1 cellular context compared by ENCODE assay signal in the genomic region with DNA sequence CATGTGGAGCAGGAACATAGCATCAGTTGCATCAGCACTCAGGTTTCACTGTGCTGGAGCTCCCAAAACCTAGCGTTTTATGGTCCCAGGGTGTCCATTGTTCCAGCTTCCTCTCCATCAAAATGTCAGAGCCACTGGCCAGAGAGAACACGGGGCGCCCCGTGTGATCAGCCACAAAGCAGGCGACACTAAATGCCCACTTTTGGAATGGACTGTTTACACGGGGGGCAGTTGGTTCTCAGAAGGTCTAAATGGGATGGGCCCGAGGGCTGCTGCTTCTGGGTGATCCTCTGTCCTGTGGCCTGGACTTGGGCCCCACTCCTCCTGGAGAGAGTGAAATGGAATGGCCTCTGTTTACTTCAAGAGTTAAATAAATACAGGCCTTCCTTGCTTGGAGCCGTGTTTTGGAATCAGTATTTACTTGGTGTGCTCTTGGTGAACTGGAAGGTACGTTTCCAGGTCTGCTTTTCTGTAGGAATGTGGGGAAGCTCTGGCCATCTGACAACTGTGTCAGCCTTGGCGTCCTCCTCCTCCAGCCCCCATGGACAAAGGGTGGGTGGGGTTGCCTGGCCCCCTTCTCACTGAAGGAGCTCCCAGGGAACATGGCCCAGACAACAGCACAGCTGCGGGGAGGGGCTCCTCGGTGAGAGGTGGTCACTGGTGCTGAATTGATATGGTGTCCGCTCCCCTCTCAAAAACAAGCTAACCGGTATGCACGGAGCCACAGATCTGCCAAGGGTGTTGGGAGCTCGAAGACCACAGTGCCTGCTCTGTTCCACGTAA.
TF ChIP-seq lines count a peak whose summit lies in the region.

No MANE protein-coding gene starts in this region.

TF ChIP-seq in GM23338, 12 proteins besides CTCF, POLR2A, EP300 and RAD21:
- TF ChIP-seq, protein P1, sequence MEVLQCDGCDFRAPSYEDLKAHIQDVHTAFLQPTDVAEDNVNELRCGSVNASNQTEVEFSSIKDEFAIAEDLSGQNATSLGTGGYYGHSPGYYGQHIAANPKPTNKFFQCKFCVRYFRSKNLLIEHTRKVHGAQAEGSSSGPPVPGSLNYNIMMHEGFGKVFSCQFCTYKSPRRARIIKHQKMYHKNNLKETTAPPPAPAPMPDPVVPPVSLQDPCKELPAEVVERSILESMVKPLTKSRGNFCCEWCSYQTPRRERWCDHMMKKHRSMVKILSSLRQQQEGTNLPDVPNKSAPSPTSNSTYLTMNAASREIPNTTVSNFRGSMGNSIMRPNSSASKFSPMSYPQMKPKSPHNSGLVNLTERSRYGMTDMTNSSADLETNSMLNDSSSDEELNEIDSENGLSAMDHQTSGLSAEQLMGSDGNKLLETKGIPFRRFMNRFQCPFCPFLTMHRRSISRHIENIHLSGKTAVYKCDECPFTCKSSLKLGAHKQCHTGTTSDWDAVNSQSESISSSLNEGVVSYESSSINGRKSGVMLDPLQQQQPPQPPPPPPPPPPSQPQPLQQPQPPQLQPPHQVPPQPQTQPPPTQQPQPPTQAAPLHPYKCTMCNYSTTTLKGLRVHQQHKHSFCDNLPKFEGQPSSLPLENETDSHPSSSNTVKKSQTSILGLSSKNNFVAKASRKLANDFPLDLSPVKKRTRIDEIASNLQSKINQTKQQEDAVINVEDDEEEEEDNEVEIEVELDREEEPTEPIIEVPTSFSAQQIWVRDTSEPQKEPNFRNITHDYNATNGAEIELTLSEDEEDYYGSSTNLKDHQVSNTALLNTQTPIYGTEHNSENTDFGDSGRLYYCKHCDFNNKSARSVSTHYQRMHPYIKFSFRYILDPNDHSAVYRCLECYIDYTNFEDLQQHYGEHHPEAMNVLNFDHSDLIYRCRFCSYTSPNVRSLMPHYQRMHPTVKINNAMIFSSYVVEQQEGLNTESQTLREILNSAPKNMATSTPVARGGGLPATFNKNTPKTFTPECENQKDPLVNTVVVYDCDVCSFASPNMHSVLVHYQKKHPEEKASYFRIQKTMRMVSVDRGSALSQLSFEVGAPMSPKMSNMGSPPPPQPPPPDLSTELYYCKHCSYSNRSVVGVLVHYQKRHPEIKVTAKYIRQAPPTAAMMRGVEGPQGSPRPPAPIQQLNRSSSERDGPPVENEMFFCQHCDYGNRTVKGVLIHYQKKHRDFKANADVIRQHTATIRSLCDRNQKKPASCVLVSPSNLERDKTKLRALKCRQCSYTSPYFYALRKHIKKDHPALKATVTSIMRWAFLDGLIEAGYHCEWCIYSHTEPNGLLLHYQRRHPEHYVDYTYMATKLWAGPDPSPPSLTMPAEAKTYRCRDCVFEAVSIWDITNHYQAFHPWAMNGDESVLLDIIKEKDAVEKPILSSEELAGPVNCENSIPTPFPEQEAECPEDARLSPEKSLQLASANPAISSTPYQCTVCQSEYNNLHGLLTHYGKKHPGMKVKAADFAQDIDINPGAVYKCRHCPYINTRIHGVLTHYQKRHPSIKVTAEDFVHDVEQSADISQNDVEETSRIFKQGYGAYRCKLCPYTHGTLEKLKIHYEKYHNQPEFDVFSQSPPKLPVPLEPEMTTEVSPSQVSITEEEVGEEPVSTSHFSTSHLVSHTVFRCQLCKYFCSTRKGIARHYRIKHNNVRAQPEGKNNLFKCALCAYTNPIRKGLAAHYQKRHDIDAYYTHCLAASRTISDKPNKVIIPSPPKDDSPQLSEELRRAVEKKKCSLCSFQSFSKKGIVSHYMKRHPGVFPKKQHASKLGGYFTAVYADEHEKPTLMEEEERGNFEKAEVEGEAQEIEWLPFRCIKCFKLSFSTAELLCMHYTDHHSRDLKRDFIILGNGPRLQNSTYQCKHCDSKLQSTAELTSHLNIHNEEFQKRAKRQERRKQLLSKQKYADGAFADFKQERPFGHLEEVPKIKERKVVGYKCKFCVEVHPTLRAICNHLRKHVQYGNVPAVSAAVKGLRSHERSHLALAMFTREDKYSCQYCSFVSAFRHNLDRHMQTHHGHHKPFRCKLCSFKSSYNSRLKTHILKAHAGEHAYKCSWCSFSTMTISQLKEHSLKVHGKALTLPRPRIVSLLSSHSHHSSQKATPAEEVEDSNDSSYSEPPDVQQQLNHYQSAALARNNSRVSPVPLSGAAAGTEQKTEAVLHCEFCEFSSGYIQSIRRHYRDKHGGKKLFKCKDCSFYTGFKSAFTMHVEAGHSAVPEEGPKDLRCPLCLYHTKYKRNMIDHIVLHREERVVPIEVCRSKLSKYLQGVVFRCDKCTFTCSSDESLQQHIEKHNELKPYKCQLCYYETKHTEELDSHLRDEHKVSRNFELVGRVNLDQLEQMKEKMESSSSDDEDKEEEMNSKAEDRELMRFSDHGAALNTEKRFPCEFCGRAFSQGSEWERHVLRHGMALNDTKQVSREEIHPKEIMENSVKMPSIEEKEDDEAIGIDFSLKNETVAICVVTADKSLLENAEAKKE (CRISPR knock-in tag; IDR thresholded peaks at IDR 0.05): no peak
- TF ChIP-seq, protein P2, sequence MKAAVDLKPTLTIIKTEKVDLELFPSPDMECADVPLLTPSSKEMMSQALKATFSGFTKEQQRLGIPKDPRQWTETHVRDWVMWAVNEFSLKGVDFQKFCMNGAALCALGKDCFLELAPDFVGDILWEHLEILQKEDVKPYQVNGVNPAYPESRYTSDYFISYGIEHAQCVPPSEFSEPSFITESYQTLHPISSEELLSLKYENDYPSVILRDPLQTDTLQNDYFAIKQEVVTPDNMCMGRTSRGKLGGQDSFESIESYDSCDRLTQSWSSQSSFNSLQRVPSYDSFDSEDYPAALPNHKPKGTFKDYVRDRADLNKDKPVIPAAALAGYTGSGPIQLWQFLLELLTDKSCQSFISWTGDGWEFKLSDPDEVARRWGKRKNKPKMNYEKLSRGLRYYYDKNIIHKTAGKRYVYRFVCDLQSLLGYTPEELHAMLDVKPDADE (IDR thresholded peaks at IDR 0.05): no peak
- no peak for TF ChIP-seq EZH2phosphoT487 (IDR thresholded peaks at IDR 0.05; ENCODE audit: unreplicated experiment)
- no peak for TF ChIP-seq ZNF114 (CRISPR knock-in tag; IDR thresholded peaks at IDR 0.05)
- no peak for TF ChIP-seq CREB1 (CRISPR knock-in tag; IDR thresholded peaks at IDR 0.05; ENCODE audit: low read depth)
- TF ChIP-seq, protein P3, sequence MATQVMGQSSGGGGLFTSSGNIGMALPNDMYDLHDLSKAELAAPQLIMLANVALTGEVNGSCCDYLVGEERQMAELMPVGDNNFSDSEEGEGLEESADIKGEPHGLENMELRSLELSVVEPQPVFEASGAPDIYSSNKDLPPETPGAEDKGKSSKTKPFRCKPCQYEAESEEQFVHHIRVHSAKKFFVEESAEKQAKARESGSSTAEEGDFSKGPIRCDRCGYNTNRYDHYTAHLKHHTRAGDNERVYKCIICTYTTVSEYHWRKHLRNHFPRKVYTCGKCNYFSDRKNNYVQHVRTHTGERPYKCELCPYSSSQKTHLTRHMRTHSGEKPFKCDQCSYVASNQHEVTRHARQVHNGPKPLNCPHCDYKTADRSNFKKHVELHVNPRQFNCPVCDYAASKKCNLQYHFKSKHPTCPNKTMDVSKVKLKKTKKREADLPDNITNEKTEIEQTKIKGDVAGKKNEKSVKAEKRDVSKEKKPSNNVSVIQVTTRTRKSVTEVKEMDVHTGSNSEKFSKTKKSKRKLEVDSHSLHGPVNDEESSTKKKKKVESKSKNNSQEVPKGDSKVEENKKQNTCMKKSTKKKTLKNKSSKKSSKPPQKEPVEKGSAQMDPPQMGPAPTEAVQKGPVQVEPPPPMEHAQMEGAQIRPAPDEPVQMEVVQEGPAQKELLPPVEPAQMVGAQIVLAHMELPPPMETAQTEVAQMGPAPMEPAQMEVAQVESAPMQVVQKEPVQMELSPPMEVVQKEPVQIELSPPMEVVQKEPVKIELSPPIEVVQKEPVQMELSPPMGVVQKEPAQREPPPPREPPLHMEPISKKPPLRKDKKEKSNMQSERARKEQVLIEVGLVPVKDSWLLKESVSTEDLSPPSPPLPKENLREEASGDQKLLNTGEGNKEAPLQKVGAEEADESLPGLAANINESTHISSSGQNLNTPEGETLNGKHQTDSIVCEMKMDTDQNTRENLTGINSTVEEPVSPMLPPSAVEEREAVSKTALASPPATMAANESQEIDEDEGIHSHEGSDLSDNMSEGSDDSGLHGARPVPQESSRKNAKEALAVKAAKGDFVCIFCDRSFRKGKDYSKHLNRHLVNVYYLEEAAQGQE (IDR thresholded peaks at IDR 0.05; ENCODE audit: unreplicated experiment): no peak
- no peak for TF ChIP-seq NANOG (IDR thresholded peaks at IDR 0.05; ENCODE audit: borderline replicate concordance)
- TF ChIP-seq EZH2 (IDR thresholded peaks at IDR 0.05; ENCODE audit: low read depth, unreplicated experiment): no peak
- TF ChIP-seq JUNB (IDR thresholded peaks at IDR 0.05; ENCODE audit: unreplicated experiment): no peak
- TF ChIP-seq ZNF331 (CRISPR knock-in tag; IDR thresholded peaks at IDR 0.05; ENCODE audit: low read depth): no peak
- TF ChIP-seq POLR2AphosphoS5 (IDR thresholded peaks at IDR 0.05; ENCODE audit: low read depth): no peak
- TF ChIP-seq STAT1 (IDR thresholded peaks at IDR 0.05; ENCODE audit: unreplicated experiment): no peak
